In the genomic region with DNA sequence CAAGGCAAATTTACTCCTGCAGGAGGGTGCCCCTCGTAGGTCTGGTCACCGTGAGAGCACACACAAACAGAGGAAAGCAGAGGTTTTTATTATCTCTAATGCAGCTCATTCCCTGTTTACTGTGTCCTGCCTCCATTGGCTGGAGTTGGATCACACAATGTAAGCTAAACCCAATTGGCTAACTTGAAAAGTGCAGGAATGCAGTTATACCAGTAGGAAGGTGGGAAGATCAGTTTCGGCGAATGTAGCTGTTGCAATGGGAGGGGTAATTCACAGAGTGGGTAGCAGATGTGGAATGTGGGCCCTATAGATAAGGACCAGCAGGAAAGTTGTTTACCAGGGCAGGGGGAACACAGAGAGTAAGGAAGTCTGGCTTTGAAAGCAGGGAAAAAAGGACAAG, we compare ENCODE assay signal across 19 cellular contexts. TPM values are rescaled to one million over a fixed set of nuclear protein-coding genes. Genes with fewer than 3 reads are reported as not detected.
DNase-seq lines count a peak whose midpoint lies in the region; TF ChIP-seq lines count a peak whose summit lies in the region.
"Had no signal": no experiment of that assay in that cellular context is flagged by ENCODE, and none has a peak within 500 bp of the region (broad histone marks: within the 10 kb centered on the region; RNA-seq: fewer than 3 reads in every experiment).

No MANE protein-coding gene starts in this region.

- no CpG with 5 or more reads among the region's 4 CpGs for WGBS in H9 (ENCODE audit: extremely low coverage, insufficient read length, low lambda C conversion rate)
- WGBS in endodermal cell (ENCODE audit: insufficient coverage in 1 of 2, insufficient read length in 1 of 2), 2 experiments, result 82 to 91% methylated on average over 2 to 4 of the region's 4 CpGs
- no CpG with 5 or more reads among the region's 4 CpGs for WGBS in mesendoderm (ENCODE audit: extremely low coverage, insufficient coverage, low lambda C conversion rate)

- POLR2A ChIA-PET in activated CD4-positive, alpha-beta T cell treated with anti-CD3 and anti-CD28 coated beads, Interleukin-2, amount 10 ng/mL, durations not matched to agents 7 days and 5 days (lab: Charles Lee), result no interaction called here

- no peak overlapping the region for H2AFZ ChIP-seq in H9 (ENCODE audit: low read length)

- H3K27me3 ChIP-seq in H9 (ENCODE audit: insufficient read depth, low read length) (no peaks in the 10 kb centered on the region), endodermal cell (ENCODE audit: control insufficient read depth, insufficient read depth, low read length, poor library complexity, severe bottlenecking) (no peaks in the 10 kb centered on the region), mesendoderm (ENCODE audit: insufficient read depth, low read length, poor library complexity) (no peaks in the 10 kb centered on the region)

- H3K56ac ChIP-seq in H9 (ENCODE audit: insufficient read length, low read depth, low read length) (no peak overlapping the region), mesendoderm (ENCODE audit: low read length) (no peak overlapping the region)

- H3K27me3 Mint-ChIP-seq in H9 (ENCODE audit: low read depth) (no peaks in the 10 kb centered on the region; the same call in 1 of the 2 replicates), endodermal cell (ENCODE audit: insufficient read depth) (no peaks in the 10 kb centered on the region)
- H3K27me3 Mint-ChIP-seq in activated CD4-positive, alpha-beta T cell treated with anti-CD3 and anti-CD28 coated beads, Interleukin-2, amount 10 ng/mL, durations not matched to agents 7 days and 5 days, result no peaks in the 10 kb centered on the region
- H3K27me3 Mint-ChIP-seq: CD4-positive, CD25-positive, alpha-beta regulatory T cell had no signal

- H3K4me1 Mint-ChIP-seq in H9 (peaks cover 0 to 4% of the 10 kb centered on the region in 2 experiments; a peak in 2 of 4 replicates), endodermal cell (no peaks in the 10 kb centered on the region)
- no peaks in the 10 kb centered on the region for H3K4me1 Mint-ChIP-seq in activated CD4-positive, alpha-beta T cell treated with anti-CD3 and anti-CD28 coated beads, Interleukin-2, amount 10 ng/mL, durations not matched to agents 7 days and 5 days
- H3K4me1 Mint-ChIP-seq: CD4-positive, CD25-positive, alpha-beta regulatory T cell had no signal

- H4K5ac ChIP-seq in H9 (ENCODE audit: insufficient read length, low read depth, low read length) (no peak overlapping the region), mesendoderm (ENCODE audit: low read length) (no peak overlapping the region)

- H3K36me3 Mint-ChIP-seq in H9 (ENCODE audit: insufficient read depth in 1 of 3, low read depth in 3 of 3) (peaks cover 5 to 26% (median 16%) of the 10 kb centered on the region in 3 experiments), endodermal cell (ENCODE audit: low read depth) (peaks cover 6% of the 10 kb centered on the region)
- no peaks in the 10 kb centered on the region for H3K36me3 Mint-ChIP-seq in activated CD4-positive, alpha-beta T cell treated with anti-CD3 and anti-CD28 coated beads, Interleukin-2, amount 10 ng/mL, durations not matched to agents 7 days and 5 days (ENCODE audit: low read depth)
- H3K36me3 Mint-ChIP-seq: CD4-positive, CD25-positive, alpha-beta regulatory T cell; CD8-positive, alpha-beta T cell had no signal

- peak overlapping the region; percentile 55 for H3K27ac ChIP-seq in H9 (ENCODE audit: insufficient read length, low read depth, low read length)
- H3K27ac ChIP-seq in endodermal cell (ENCODE audit: low read depth, low read length), result no peak overlapping the region
- no peak overlapping the region for H3K27ac ChIP-seq in mesendoderm (ENCODE audit: low read depth, low read length)

- H2BK20ac ChIP-seq in H9 (ENCODE audit: low read depth, low read length, poor library complexity, severe bottlenecking), result no peak overlapping the region

- H2AK5ac ChIP-seq in H9 (ENCODE audit: insufficient read length, low read length) (no peak overlapping the region), mesendoderm (ENCODE audit: low read length) (no peak overlapping the region)

- H3K4me3 ChIP-seq in endodermal cell (ENCODE audit: low read length), result peak overlapping the region; percentile 45
- H3K4me3 ChIP-seq in mesendoderm (ENCODE audit: low read length), result no peak overlapping the region
- H3K4me3 ChIP-seq: GM12878 had no signal

- no peak overlapping the region for H3K14ac ChIP-seq in H9 (ENCODE audit: insufficient read depth, low read length)

- CTCF ChIA-PET in activated CD4-positive, alpha-beta T cell treated with anti-CD3 and anti-CD28 coated beads, Interleukin-2, amount 10 ng/mL, durations not matched to agents 7 days and 5 days (lab: Charles Lee), result no interaction called here

- H3K23me2 ChIP-seq in H9 (ENCODE audit: insufficient read length, low read depth, low read length, poor library complexity, severe bottlenecking), result no peaks in the 10 kb centered on the region

- H3K18ac ChIP-seq in H9 (ENCODE audit: insufficient read length, low read depth, low read length), result no peak overlapping the region
- no peak overlapping the region for H3K18ac ChIP-seq in mesendoderm (ENCODE audit: low read length)

- no peak overlapping the region for H2BK12ac ChIP-seq in H9 (ENCODE audit: insufficient read length, low read depth, low read length)

- H2BK15ac ChIP-seq in H9 (ENCODE audit: low read depth, low read length), result no peak overlapping the region
- H2BK15ac ChIP-seq in mesendoderm (replicated peaks; ENCODE audit: low read depth), result no peak overlapping the region

- no peaks in the 10 kb centered on the region for H4K20me1 ChIP-seq in H9 (ENCODE audit: control insufficient read depth, insufficient read depth, insufficient read length)

- no peak overlapping the region for H3T11ph ChIP-seq in H9 (ENCODE audit: low read length)

- H3K36me3 ChIP-seq in endodermal cell (ENCODE audit: control insufficient read depth, insufficient read depth, low read length) (no peaks in the 10 kb centered on the region), mesendoderm (ENCODE audit: control insufficient read depth, insufficient read depth, low read length) (no peaks in the 10 kb centered on the region)

- TF ChIP-seq CTCF in H9 (conservative IDR thresholded peaks at IDR 0.05) (no peak), endodermal cell (conservative IDR thresholded peaks at IDR 0.05) (no peak)

- H3K4me1 ChIP-seq in H9 (ENCODE audit: insufficient read depth, low read length) (no peaks in the 10 kb centered on the region), endodermal cell (ENCODE audit: control insufficient read depth, insufficient read depth, low read length) (no peaks in the 10 kb centered on the region), mesendoderm (ENCODE audit: control insufficient read depth, low read depth, low read length) (no peaks in the 10 kb centered on the region)
- H3K4me1 ChIP-seq: Caco-2 had no signal

- no peak overlapping the region for H3K23ac ChIP-seq in H9 (ENCODE audit: insufficient read length, low read depth, low read length)
- no peak overlapping the region for H3K23ac ChIP-seq in mesendoderm (ENCODE audit: low read length)

- peaks cover 32% of the 10 kb centered on the region for H3K9me3 ChIP-seq in H9 (ENCODE audit: control insufficient read depth, low read depth, low read length)
- H3K9me3 ChIP-seq in endodermal cell (ENCODE audit: control insufficient read depth, low read length), result peaks cover 34% of the 10 kb centered on the region

- H3K27ac Mint-ChIP-seq in H9 (peak overlapping the region in 1 of 3 experiments; percentile 56; a peak in 1 of 7 replicates), endodermal cell (no peak overlapping the region)
- no peak overlapping the region for H3K27ac Mint-ChIP-seq in activated CD4-positive, alpha-beta T cell treated with anti-CD3 and anti-CD28 coated beads, Interleukin-2, amount 10 ng/mL, durations not matched to agents 7 days and 5 days
- H3K27ac Mint-ChIP-seq: CD4-positive, CD25-positive, alpha-beta regulatory T cell; CD8-positive, alpha-beta T cell had no signal

- H2BK120ac ChIP-seq in H9 (ENCODE audit: low read depth, low read length, poor library complexity, severe bottlenecking) (no peak overlapping the region), mesendoderm (ENCODE audit: low read depth, low read length) (no peak overlapping the region)

- H4K91ac ChIP-seq in H9 (ENCODE audit: insufficient read length, low read depth, low read length), result no peak overlapping the region

- H3K9ac ChIP-seq in H9 (ENCODE audit: extremely low read depth, insufficient read length, low read length) (no peak overlapping the region), endodermal cell (ENCODE audit: extremely low read depth, low read length, poor library complexity, severe bottlenecking) (no peak overlapping the region), mesendoderm (ENCODE audit: low read length) (no peak overlapping the region)

- H3K4me3 Mint-ChIP-seq in H9 (no peak overlapping the region; a peak in 1 of 5 replicates), endodermal cell (no peak overlapping the region)
- no peak overlapping the region for H3K4me3 Mint-ChIP-seq in activated CD4-positive, alpha-beta T cell treated with anti-CD3 and anti-CD28 coated beads, Interleukin-2, amount 10 ng/mL, durations not matched to agents 7 days and 5 days
- H3K4me3 Mint-ChIP-seq: CD4-positive, CD25-positive, alpha-beta regulatory T cell; CD8-positive, alpha-beta T cell had no signal

- no peak overlapping the region for H4K8ac ChIP-seq in H9 (replicated peaks; ENCODE audit: insufficient read length, low read depth, low read length)
- no peak overlapping the region for H4K8ac ChIP-seq in mesendoderm (ENCODE audit: low read depth, low read length)

- no peaks in the 10 kb centered on the region for H3K79me1 ChIP-seq in H9 (ENCODE audit: insufficient read depth, low read depth, low read length, poor library complexity, severe bottlenecking)
- no peaks in the 10 kb centered on the region for H3K79me1 ChIP-seq in mesendoderm (ENCODE audit: low read length)

- H3K79me2 ChIP-seq in H9 (ENCODE audit: insufficient read depth, low read length) (no peaks in the 10 kb centered on the region), mesendoderm (ENCODE audit: control insufficient read depth, insufficient read depth, low read length) (no peaks in the 10 kb centered on the region)

- H3K9me3 Mint-ChIP-seq in H9 (peaks cover 79% of the 10 kb centered on the region in 2 experiments), endodermal cell (peaks cover 73% of the 10 kb centered on the region)
- peaks cover 32% of the 10 kb centered on the region for H3K9me3 Mint-ChIP-seq in activated CD4-positive, alpha-beta T cell treated with anti-CD3 and anti-CD28 coated beads, Interleukin-2, amount 10 ng/mL, durations not matched to agents 7 days and 5 days

- H3K4me2 ChIP-seq in H9 (ENCODE audit: insufficient read depth, insufficient read length, low read length), result no peak overlapping the region
- H3K4me2 ChIP-seq in mesendoderm (ENCODE audit: low read length), result no peak overlapping the region

- H3K4ac ChIP-seq in H9 (ENCODE audit: low read depth, low read length), result no peak overlapping the region
- no peak overlapping the region for H3K4ac ChIP-seq in mesendoderm (ENCODE audit: low read depth, low read length)

- DNase-seq in H9 (peak; percentile 49), endodermal cell (peak; percentile 64), mesendoderm (peak; percentile 22), NCI-H2171 treated with DMSO at 0.1 percent for 48 hours (lab: John Stamatoyannopoulos, UW) (no peak), NCI-H1436 treated with DMSO at 0.1 percent for 48 hours (lab: John Stamatoyannopoulos, UW) (no peak)
- no peak for DNase-seq in activated CD4-positive, alpha-beta T cell treated with anti-CD3 and anti-CD28 coated beads, Interleukin-2, amount 10 ng/mL, durations not matched to agents 7 days and 5 days
- DNase-seq: C1 segment of cervical spinal cord; Caco-2; CD4-positive, CD25-positive, alpha-beta regulatory T cell; CD8-positive, alpha-beta T cell; DMS153; DND-41; GDM1; GOT3; H7 had no signal

- H2BK5ac ChIP-seq in H9 (ENCODE audit: insufficient read length, low read length), result no peak overlapping the region
- H2BK5ac ChIP-seq in mesendoderm (ENCODE audit: low read length), result no peak overlapping the region

RNA-seq across cellular contexts. Expression of a gene that starts 42.5 kb away (rescaled TPM):
- 0.04 and 0.07 TPM in 2 replicates for total RNA-seq in H9 (2021)
- under 1 TPM; 0.18 to 0.29 TPM for total RNA-seq in endodermal cell
- polyA plus RNA-seq in endodermal cell (2013, experiment 1 of 2), result not detected
- polyA plus RNA-seq in endodermal cell (2013, experiment 2 of 2), result 0.08 TPM
- polyA plus RNA-seq in mesendoderm (2013, experiment 1 of 2), result 0.06 TPM
- polyA plus RNA-seq in mesendoderm (2013, experiment 2 of 2), result 0.04 TPM
- total RNA-seq in activated CD4-positive, alpha-beta T cell treated with anti-CD3 and anti-CD28 coated beads, Interleukin-2, amount 10 ng/mL, durations not matched to agents 7 days and 5 days, result not detected
- total RNA-seq: A172; A673; Caco-2; CD4-positive, CD25-positive, alpha-beta regulatory T cell; CD8-positive, alpha-beta T cell; GM12878; H7 had no signal
- polyA plus RNA-seq: BJ; CD4-positive, CD25-positive, alpha-beta regulatory T cell; GM12878 had no signal

Comparison
In these comparisons a context has a peak if more than half of its experiments do, and no peak if none do; other contexts are left out.
1. DNase-seq: peak in H9 (single experiment), endodermal cell (single experiment) and mesendoderm (single experiment); none in activated CD4-positive, alpha-beta T cell treated with anti-CD3 and anti-CD28 coated beads, Interleukin-2, amount 10 ng/mL, durations not matched to agents 7 days and 5 days (single experiment), NCI-H2171 treated with DMSO at 0.1 percent for 48 hours (single experiment) and NCI-H1436 treated with DMSO at 0.1 percent for 48 hours (single experiment).